ENCODE assay signal across 22 cellular contexts in the genomic region with DNA sequence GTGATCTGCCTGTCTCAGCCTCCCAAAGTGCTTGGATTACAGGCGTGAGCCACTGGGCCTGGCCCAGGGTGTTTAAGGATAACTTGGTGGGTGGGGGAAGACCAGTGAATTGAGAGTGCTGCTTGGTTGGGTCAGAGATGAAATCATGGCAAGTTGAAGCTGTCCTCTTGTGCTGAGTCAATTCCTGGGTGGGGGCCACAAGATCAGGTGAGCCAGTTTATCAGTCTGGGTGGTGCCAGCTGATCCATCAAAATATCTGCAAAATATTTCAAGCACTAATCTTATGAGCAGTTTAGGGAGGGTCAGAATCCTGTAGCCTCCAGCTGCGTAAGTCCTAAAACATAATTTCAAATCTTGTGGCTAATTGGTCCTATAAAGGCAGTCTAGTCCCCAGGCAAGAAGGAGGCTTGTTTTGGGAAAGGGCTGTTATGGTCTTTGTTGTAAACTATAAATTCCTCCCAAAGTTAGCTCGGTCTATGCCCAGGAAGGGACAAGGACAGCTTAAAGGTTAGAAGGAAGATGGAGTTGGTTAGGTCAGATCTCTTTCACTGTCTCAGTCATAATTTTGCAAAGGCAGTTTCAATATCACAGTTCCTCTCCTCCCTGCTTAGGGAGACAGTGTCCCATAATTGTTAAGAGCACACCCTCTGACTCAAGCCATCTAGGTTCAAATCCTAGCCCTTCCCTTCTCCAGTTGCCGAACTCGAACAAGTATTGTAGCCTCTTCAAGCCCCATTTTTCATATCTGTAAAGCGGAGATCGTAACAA.
DNase-seq lines count a peak whose midpoint lies in the region; ATAC-seq and TF ChIP-seq lines count a peak whose summit lies in the region.
"Had no signal": no experiment of that assay in that cellular context is flagged by ENCODE, and none has a peak within 500 bp of the region (broad histone marks: within the 10 kb centered on the region; RNA-seq: fewer than 3 reads in every experiment).

No MANE protein-coding gene starts in this region.

- intact Hi-C loops in activated CD8-positive, alpha-beta T cell treated with anti-CD3 and anti-CD28 coated beads for 36 hours (cut with micrococcal nuclease): loop anchor here (5.0 to 10.0 kb wide), 2 partner anchors 113 to 140 kb away; no protein-coding TSS in a partner anchor

- H3K4me1 ChIP-seq in OCI-LY3 (ENCODE audit: low read length) (peaks cover 69% of the 10 kb centered on the region), foreskin keratinocyte (peaks cover 25% of the 10 kb centered on the region), suprapubic skin (peaks cover 8% of the 10 kb centered on the region)

- H3K4me3 ChIP-seq in OCI-LY3 (ENCODE audit: low read length) (peak overlapping the region; percentile 72; the same call in 1 of the 2 replicates), suprapubic skin (no peak overlapping the region)
- H3K4me3 ChIP-seq: A549, upper lobe of left lung had no signal

- WGBS in suprapubic skin: 86% methylated on average over 7 of the region's 7 CpGs

- POLR2A ChIA-PET in activated CD8-positive, alpha-beta T cell treated with anti-CD3 and anti-CD28 coated beads for 36 hours (lab: Charles Lee): interaction anchor here (1.0 to 1.3 kb wide), 2 partner anchors 12 to 67 kb away, joined by 3 to 4 read pairs; no protein-coding TSS in a partner anchor
- POLR2A ChIA-PET in activated CD8-positive, alpha-beta T cell treated with anti-CD3 and anti-CD28 coated beads, Interleukin-2, amount 10 ng/mL, durations not matched to agents 7 days and 5 days (lab: Charles Lee): no interaction called here

- H3K36me3 Mint-ChIP-seq in activated CD8-positive, alpha-beta T cell treated with anti-CD3 and anti-CD28 coated beads for 36 hours (ENCODE audit: low read depth): no peaks in the 10 kb centered on the region
- H3K36me3 Mint-ChIP-seq in activated CD8-positive, alpha-beta T cell treated with anti-CD3 and anti-CD28 coated beads, Interleukin-2, amount 10 ng/mL, durations not matched to agents 7 days and 5 days (ENCODE audit: low read depth): no peaks in the 10 kb centered on the region
- H3K36me3 Mint-ChIP-seq in stimulated activated naive B cell treated with anti-CD40 and anti-IgM and Interleukin-4, amounts not matched to agents 10 μg/mL and 1 μg/mL and 100 μg/mL, for 72 hours: no peaks in the 10 kb centered on the region
- H3K36me3 Mint-ChIP-seq: stimulated activated effector memory CD8-positive, alpha-beta T cell treated with anti-CD3 and anti-CD28 coated beads, Interleukin-12 subunit alpha, Interleukin-12 subunit beta, amount 100 ng/mL, for 72 hours had no signal

- no peaks in the 10 kb centered on the region for H3K27me3 ChIP-seq in OCI-LY3 (ENCODE audit: low read depth, low read length)
- no peaks in the 10 kb centered on the region for H3K27me3 ChIP-seq in foreskin keratinocyte
- no peaks in the 10 kb centered on the region for H3K27me3 ChIP-seq in suprapubic skin
- H3K27me3 ChIP-seq: neutrophil, upper lobe of left lung had no signal

- no peak overlapping the region for H2AFZ ChIP-seq in OCI-LY3 (ENCODE audit: low read depth, low read length)

- no peak for ATAC-seq in activated CD8-positive, alpha-beta T cell treated with anti-CD3 and anti-CD28 coated beads for 36 hours
- no peak for ATAC-seq in activated CD8-positive, alpha-beta T cell treated with anti-CD3 and anti-CD28 coated beads, Interleukin-2, amount 10 ng/mL, durations not matched to agents 7 days and 5 days
- no peak for ATAC-seq in foreskin keratinocyte
- ATAC-seq in stimulated activated naive B cell treated with anti-CD40 and anti-IgM and Interleukin-4, amounts not matched to agents 10 μg/mL and 1 μg/mL and 100 μg/mL, for 72 hours (replicated peaks): no peak
- ATAC-seq in HG02981 (IDR thresholded peaks at IDR 0.05; ENCODE audit: unreplicated experiment): no peak
- ATAC-seq: A549; activated CD4-positive, CD25-positive, alpha-beta regulatory T cell treated with anti-CD3 and anti-CD28 coated beads, Interleukin-2, amount 50 U/mL, for 24 hours; HCT116; left ventricle myocardium superior; Panc1; stimulated activated effector memory CD8-positive, alpha-beta T cell treated with anti-CD3 and anti-CD28 coated beads, Interleukin-12 subunit alpha, Interleukin-12 subunit beta, amount 100 ng/mL, for 72 hours had no signal

- H3K27me3 Mint-ChIP-seq in activated CD8-positive, alpha-beta T cell treated with anti-CD3 and anti-CD28 coated beads for 36 hours: peaks cover 4% of the 10 kb centered on the region
- H3K27me3 Mint-ChIP-seq in activated CD8-positive, alpha-beta T cell treated with anti-CD3 and anti-CD28 coated beads, Interleukin-2, amount 10 ng/mL, durations not matched to agents 7 days and 5 days (ENCODE audit: low read depth): peaks cover 5% of the 10 kb centered on the region
- H3K27me3 Mint-ChIP-seq in stimulated activated naive B cell treated with anti-CD40 and anti-IgM and Interleukin-4, amounts not matched to agents 10 μg/mL and 1 μg/mL and 100 μg/mL, for 72 hours: no peaks in the 10 kb centered on the region

- H3K9me3 Mint-ChIP-seq in activated CD8-positive, alpha-beta T cell treated with anti-CD3 and anti-CD28 coated beads for 36 hours: no peaks in the 10 kb centered on the region
- H3K9me3 Mint-ChIP-seq in activated CD8-positive, alpha-beta T cell treated with anti-CD3 and anti-CD28 coated beads, Interleukin-2, amount 10 ng/mL, durations not matched to agents 7 days and 5 days (ENCODE audit: insufficient read depth): no peaks in the 10 kb centered on the region
- no peaks in the 10 kb centered on the region for H3K9me3 Mint-ChIP-seq in stimulated activated naive B cell treated with anti-CD40 and anti-IgM and Interleukin-4, amounts not matched to agents 10 μg/mL and 1 μg/mL and 100 μg/mL, for 72 hours
- H3K9me3 Mint-ChIP-seq: stimulated activated effector memory CD8-positive, alpha-beta T cell treated with anti-CD3 and anti-CD28 coated beads, Interleukin-12 subunit alpha, Interleukin-12 subunit beta, amount 100 ng/mL, for 72 hours had no signal

- DNase-seq in activated CD8-positive, alpha-beta T cell treated with anti-CD3 and anti-CD28 coated beads for 36 hours: peak; percentile 28
- no peak for DNase-seq in activated CD8-positive, alpha-beta T cell treated with anti-CD3 and anti-CD28 coated beads, Interleukin-2, amount 10 ng/mL, durations not matched to agents 7 days and 5 days
- DNase-seq in foreskin keratinocyte: peak in 1 of 2 donors; percentile 50
- DNase-seq in stimulated activated naive B cell treated with anti-CD40 and anti-IgM and Interleukin-4, amounts not matched to agents 10 μg/mL and 1 μg/mL and 100 μg/mL, for 72 hours: peak; percentile 21
- DNase-seq in islet precursor cell: no peak
- DNase-seq in suprapubic skin (ENCODE audit: low spot score in 2 of 2): no peak
- DNase-seq: aorta; cerebellar nuclear complex; effector memory CD4-positive, alpha-beta T cell; left ventricle myocardium superior; MM.1S; stimulated activated CD4-positive, alpha-beta T cell treated with anti-CD3 and anti-CD28 coated beads, Interleukin-15, amount 100 ng/mL, for 24 hours; T1000; upper lobe of left lung had no signal

- CTCF ChIA-PET in activated CD8-positive, alpha-beta T cell treated with anti-CD3 and anti-CD28 coated beads for 36 hours (lab: Charles Lee): interaction anchor here (0.9 to 1.5 kb wide), 3 partner anchors 8 to 66 kb away, joined by 3 to 5 read pairs (median 3); no protein-coding TSS in a partner anchor
- CTCF ChIA-PET in activated CD8-positive, alpha-beta T cell treated with anti-CD3 and anti-CD28 coated beads, Interleukin-2, amount 10 ng/mL, durations not matched to agents 7 days and 5 days (lab: Charles Lee): no interaction called here

- H3K79me2 ChIP-seq in OCI-LY3 (ENCODE audit: low read length): peaks cover 18% of the 10 kb centered on the region

- no peaks in the 10 kb centered on the region for H3K9me3 ChIP-seq in OCI-LY3 (ENCODE audit: insufficient read depth, low read length)
- H3K9me3 ChIP-seq in suprapubic skin: no peaks in the 10 kb centered on the region
- H3K9me3 ChIP-seq: A549, neutrophil, upper lobe of left lung had no signal

- no peak overlapping the region for H3K27ac Mint-ChIP-seq in activated CD8-positive, alpha-beta T cell treated with anti-CD3 and anti-CD28 coated beads for 36 hours
- no peak overlapping the region for H3K27ac Mint-ChIP-seq in activated CD8-positive, alpha-beta T cell treated with anti-CD3 and anti-CD28 coated beads, Interleukin-2, amount 10 ng/mL, durations not matched to agents 7 days and 5 days
- peak overlapping the region; percentile 20 for H3K27ac Mint-ChIP-seq in stimulated activated naive B cell treated with anti-CD40 and anti-IgM and Interleukin-4, amounts not matched to agents 10 μg/mL and 1 μg/mL and 100 μg/mL, for 72 hours
- H3K27ac Mint-ChIP-seq: stimulated activated effector memory CD8-positive, alpha-beta T cell treated with anti-CD3 and anti-CD28 coated beads, Interleukin-12 subunit alpha, Interleukin-12 subunit beta, amount 100 ng/mL, for 72 hours had no signal

- no peak for TF ChIP-seq POLR2A in suprapubic skin (IDR thresholded peaks at IDR 0.05)

- H3K4me3 Mint-ChIP-seq in activated CD8-positive, alpha-beta T cell treated with anti-CD3 and anti-CD28 coated beads for 36 hours: no peak overlapping the region
- H3K4me3 Mint-ChIP-seq in activated CD8-positive, alpha-beta T cell treated with anti-CD3 and anti-CD28 coated beads, Interleukin-2, amount 10 ng/mL, durations not matched to agents 7 days and 5 days: no peak overlapping the region
- peak overlapping the region in 1 of 2 donors; percentile 13 for H3K4me3 Mint-ChIP-seq in stimulated activated naive B cell treated with anti-CD40 and anti-IgM and Interleukin-4, amounts not matched to agents 10 μg/mL and 1 μg/mL and 100 μg/mL, for 72 hours
- H3K4me3 Mint-ChIP-seq: stimulated activated effector memory CD8-positive, alpha-beta T cell treated with anti-CD3 and anti-CD28 coated beads, Interleukin-12 subunit alpha, Interleukin-12 subunit beta, amount 100 ng/mL, for 72 hours had no signal

- no peaks in the 10 kb centered on the region for H4K20me1 ChIP-seq in OCI-LY3 (ENCODE audit: insufficient read depth, low read length)

- peaks cover 41% of the 10 kb centered on the region for H3K4me1 Mint-ChIP-seq in activated CD8-positive, alpha-beta T cell treated with anti-CD3 and anti-CD28 coated beads for 36 hours (ENCODE audit: low read depth)
- H3K4me1 Mint-ChIP-seq in activated CD8-positive, alpha-beta T cell treated with anti-CD3 and anti-CD28 coated beads, Interleukin-2, amount 10 ng/mL, durations not matched to agents 7 days and 5 days (ENCODE audit: low read depth): peaks cover 25% of the 10 kb centered on the region
- H3K4me1 Mint-ChIP-seq in stimulated activated naive B cell treated with anti-CD40 and anti-IgM and Interleukin-4, amounts not matched to agents 10 μg/mL and 1 μg/mL and 100 μg/mL, for 72 hours: peaks cover 56 to 67% of the 10 kb centered on the region in 2 donors

- H3K9ac ChIP-seq in OCI-LY3 (ENCODE audit: low read length): peak overlapping the region; percentile 85; the same call in 1 of the 2 replicates

- peak overlapping the region; percentile 90 for H3K4me2 ChIP-seq in OCI-LY3 (ENCODE audit: low read length)

- TF ChIP-seq CTCF in activated CD8-positive, alpha-beta T cell treated with anti-CD3 and anti-CD28 coated beads for 36 hours (IDR thresholded peaks at IDR 0.05): no peak
- no peak for TF ChIP-seq CTCF in OCI-LY3 (IDR thresholded peaks at IDR 0.05; ENCODE audit: low read depth, low read length)
- TF ChIP-seq CTCF in foreskin keratinocyte (conservative IDR thresholded peaks at IDR 0.05): no peak
- no peak for TF ChIP-seq CTCF in suprapubic skin (IDR thresholded peaks at IDR 0.05)

- peaks cover 6% of the 10 kb centered on the region for H3K36me3 ChIP-seq in OCI-LY3 (replicated peaks; ENCODE audit: low read depth, low read length)
- H3K36me3 ChIP-seq in suprapubic skin: no peaks in the 10 kb centered on the region
- H3K36me3 ChIP-seq: neutrophil, upper lobe of left lung had no signal

- TF ChIP-seq EP300 in suprapubic skin (IDR thresholded peaks at IDR 0.05): no peak

- H3K27ac ChIP-seq in OCI-LY3 (ENCODE audit: low read length) (peak overlapping the region; percentile 99), foreskin keratinocyte (peak overlapping the region; percentile 77), suprapubic skin (no peak overlapping the region)
- H3K27ac ChIP-seq: upper lobe of left lung had no signal

Comparison
In these comparisons a context has a peak if more than half of its experiments do, and no peak if none do; other contexts are left out.
1. DNase-seq: peak in activated CD8-positive, alpha-beta T cell treated with anti-CD3 and anti-CD28 coated beads for 36 hours (single experiment) and stimulated activated naive B cell treated with anti-CD40 and anti-IgM and Interleukin-4, amounts not matched to agents 10 μg/mL and 1 μg/mL and 100 μg/mL, for 72 hours (single experiment); none in activated CD8-positive, alpha-beta T cell treated with anti-CD3 and anti-CD28 coated beads, Interleukin-2, amount 10 ng/mL, durations not matched to agents 7 days and 5 days (single experiment), islet precursor cell (single experiment) and suprapubic skin (0 of 2).